Comparison of ENCODE assay signal across 27 cellular contexts in genomic region chr19:52891336-52891735, GRCh38.
"Had no signal": no experiment of that assay in that cellular context is flagged by ENCODE, and none has a peak within 500 bp of the region (broad histone marks: within the 10 kb centered on the region; RNA-seq: fewer than 3 reads in every experiment).

No MANE protein-coding gene starts in this region.

- H3K9me3 Mint-ChIP-seq: central memory CD8-positive, alpha-beta T cell had no signal

- H3K4me1 Mint-ChIP-seq: activated naive CD4-positive, alpha-beta T cell treated with anti-CD3 and anti-CD28 coated beads, Interleukin-2, amount 10 ng/mL, durations not matched to agents 7 days and 5 days had no signal

- DNase-seq: activated CD4-positive, alpha-beta T cell treated with anti-CD3 and anti-CD28 coated beads for 4 hours; activated CD4-positive, alpha-beta T cell treated with anti-CD3 and anti-CD28 coated beads, Interleukin-2, amount 50 U/mL, for 4 hours; activated CD8-positive, alpha-beta memory T cell treated with anti-CD3 and anti-CD28 coated beads, Interleukin-2, amount 50 U/mL, for 4 hours; activated gamma-delta T cell; activated naive CD4-positive, alpha-beta T cell treated with anti-CD3 and anti-CD28 coated beads, Interleukin-2, amount 10 ng/mL, durations not matched to agents 7 days and 5 days; activated T-cell treated with anti-CD3 and anti-CD28 coated beads, Interleukin-2, amount 50 U/mL, for 1 hour; anterior cingulate cortex; esophagus squamous epithelium; foreskin melanocyte; islet precursor cell; left ventricle myocardium superior; stimulated activated CD4-positive, alpha-beta T cell treated with anti-CD3 and anti-CD28 coated beads, Interleukin-1b, Interleukin-23, amount 100 ng/mL, for 48 hours; stimulated activated naive B cell treated with anti-CD40 and anti-IgM and Interleukin-4, amounts not matched to agents 10 μg/mL and 1 μg/mL and 100 μg/mL, for 72 hours; stomach; T-helper 17 cell; T1000; thyroid gland had no signal

- H3K27me3 Mint-ChIP-seq: activated naive CD4-positive, alpha-beta T cell treated with anti-CD3 and anti-CD28 coated beads, Interleukin-2, amount 10 ng/mL, durations not matched to agents 7 days and 5 days; central memory CD8-positive, alpha-beta T cell; dendritic cell treated with granulocyte-macrophage colony-stimulating factor and Interleukin-4, amounts not matched to agents 40 ng/mL and 50 ng/mL, for 4 days; stimulated activated naive B cell treated with anti-CD40 and anti-IgM and Interleukin-4, amounts not matched to agents 10 μg/mL and 1 μg/mL and 100 μg/mL, for 72 hours; T-helper 17 cell had no signal

- H3K27ac ChIP-seq: epithelial cell of prostate, esophagus squamous epithelium, hepatocyte, parathyroid adenoma, right atrium auricular region, stomach, thyroid gland had no signal

- H3K9ac ChIP-seq: parathyroid adenoma had no signal

- H3K27me3 ChIP-seq: esophagus squamous epithelium, hepatocyte, right atrium auricular region, stomach, thyroid gland had no signal

- H3K4me3 Mint-ChIP-seq: activated naive CD4-positive, alpha-beta T cell treated with anti-CD3 and anti-CD28 coated beads, Interleukin-2, amount 10 ng/mL, durations not matched to agents 7 days and 5 days; central memory CD8-positive, alpha-beta T cell; dendritic cell treated with granulocyte-macrophage colony-stimulating factor and Interleukin-4, amounts not matched to agents 40 ng/mL and 50 ng/mL, for 4 days; nephron; stimulated activated naive B cell treated with anti-CD40 and anti-IgM and Interleukin-4, amounts not matched to agents 10 μg/mL and 1 μg/mL and 100 μg/mL, for 72 hours; T-helper 17 cell had no signal

- H3K4me1 ChIP-seq: parathyroid adenoma had no signal

- H3K27ac Mint-ChIP-seq: activated naive CD4-positive, alpha-beta T cell treated with anti-CD3 and anti-CD28 coated beads, Interleukin-2, amount 10 ng/mL, durations not matched to agents 7 days and 5 days; dendritic cell treated with granulocyte-macrophage colony-stimulating factor and Interleukin-4, amounts not matched to agents 40 ng/mL and 50 ng/mL, for 4 days; nephron; stimulated activated naive B cell treated with anti-CD40 and anti-IgM and Interleukin-4, amounts not matched to agents 10 μg/mL and 1 μg/mL and 100 μg/mL, for 72 hours; T-helper 17 cell had no signal

- H3K4me3 ChIP-seq: esophagus squamous epithelium, hepatocyte, right atrium auricular region, smooth muscle cell, stomach, thyroid gland had no signal

- H3K9me3 ChIP-seq: right atrium auricular region, thyroid gland had no signal

- FAIRE-seq: bronchial epithelial cell had no signal

- ATAC-seq: left ventricle myocardium superior; SK-N-SH treated with all-trans-retinoic acid at 6 μM for 48 hours; stimulated activated naive B cell treated with anti-CD40 and anti-IgM and Interleukin-4, amounts not matched to agents 10 μg/mL and 1 μg/mL and 100 μg/mL, for 72 hours; T-helper 17 cell had no signal
